In genomic region chr14:104425763-104426691, GRCh38 we compare ENCODE assay signal across 29 cellular contexts.
A peak's percentile ranks its signal among the peaks of the same experiment; 100 is the strongest.
DNase-seq lines count a peak whose midpoint lies in the region; ATAC-seq and TF ChIP-seq lines count a peak whose summit lies in the region.
"Had no signal": no experiment of that assay in that cellular context is flagged by ENCODE, and none has a peak within 500 bp of the region (broad histone marks: within the 10 kb centered on the region; RNA-seq: fewer than 3 reads in every experiment).

No MANE protein-coding gene starts in this region.

- no peak for TF ChIP-seq POLR2A in body of pancreas (IDR thresholded peaks at IDR 0.05)

- no peaks in the 10 kb centered on the region for H3K9me2 ChIP-seq in OCI-LY7 (ENCODE audit: insufficient read depth, low read length)
- H3K9me2 ChIP-seq: SK-N-SH had no signal

- CTCF ChIA-PET in activated CD8-positive, alpha-beta memory T cell treated with anti-CD3 and anti-CD28 coated beads, Interleukin-2, amount 10 ng/mL, durations not matched to agents 7 days and 5 days (lab: Charles Lee), result no interaction called here
- CTCF ChIA-PET in OCI-LY7 (lab: Charles Lee; ENCODE audit: unreplicated experiment), result no interaction called here

- WGBS in body of pancreas, 2 donors, result 73 to 76% methylated on average over 20 to 21 of the region's 22 CpGs

- H3K9me3 ChIP-seq in osteoblast (ENCODE audit: low read depth, low read length), result no peaks in the 10 kb centered on the region
- H3K9me3 ChIP-seq in OCI-LY7 (ENCODE audit: low read length), result no peaks in the 10 kb centered on the region
- H3K9me3 ChIP-seq in body of pancreas, result no peaks in the 10 kb centered on the region
- H3K9me3 ChIP-seq: A549, adrenal gland, SK-N-SH, spleen, thoracic aorta, uterus had no signal

- in situ Hi-C loops in G401 (cut with HindIII; ENCODE audit: low sequenced_read_pairs), result no loop called here

- no TSS peak for BruUV-seq in OCI-LY7 (replicated peaks; lab: Mats Ljungman, UMichigan)

- intact Hi-C loops in OCI-LY7 (cut with micrococcal nuclease; ENCODE audit: unreplicated experiment), result no loop called here
- intact Hi-C loops in body of pancreas (cut with DNase I), result no loop called here

- H3K79me2 ChIP-seq in osteoblast (ENCODE audit: insufficient read depth, low read length) (no peaks in the 10 kb centered on the region), OCI-LY7 (ENCODE audit: insufficient read depth, low read depth, low read length) (no peaks in the 10 kb centered on the region)

- no peaks in the 10 kb centered on the region for H3K27me3 Mint-ChIP-seq in activated CD8-positive, alpha-beta memory T cell treated with anti-CD3 and anti-CD28 coated beads, Interleukin-2, amount 10 ng/mL, durations not matched to agents 7 days and 5 days
- no peaks in the 10 kb centered on the region for H3K27me3 Mint-ChIP-seq in activated naive CD8-positive, alpha-beta T cell treated with anti-CD3 and anti-CD28 coated beads for 36 hours
- H3K27me3 Mint-ChIP-seq: stimulated activated naive CD8-positive, alpha-beta T cell treated with anti-CD3 and anti-CD28 coated beads, Interleukin-15, Interleukin-2, amounts not matched to agents 100 ng/mL and 50 ng/mL, for 24 hours had no signal

- H3K27ac Mint-ChIP-seq in activated CD8-positive, alpha-beta memory T cell treated with anti-CD3 and anti-CD28 coated beads, Interleukin-2, amount 10 ng/mL, durations not matched to agents 7 days and 5 days, result no peak overlapping the region
- no peak overlapping the region for H3K27ac Mint-ChIP-seq in activated naive CD8-positive, alpha-beta T cell treated with anti-CD3 and anti-CD28 coated beads for 36 hours
- H3K27ac Mint-ChIP-seq: immature natural killer cell; nephron progenitor cell; stimulated activated naive CD8-positive, alpha-beta T cell treated with anti-CD3 and anti-CD28 coated beads, Interleukin-15, Interleukin-2, amounts not matched to agents 100 ng/mL and 50 ng/mL, for 24 hours; T-helper 1 cell treated with Interleukin-12 subunit alpha and Interleukin-12 subunit beta and Interleukin-4 antibody, amounts not matched to agents 30 μg/mL and 1 μg/mL, for 36 hours had no signal

- POLR2A ChIA-PET in OCI-LY7 (lab: Charles Lee), result interaction anchor here (0.6 kb wide), 1 partner anchor 395 kb away, joined by 4 read pairs; no protein-coding TSS in a partner anchor

- H3K9me3 Mint-ChIP-seq in activated CD8-positive, alpha-beta memory T cell treated with anti-CD3 and anti-CD28 coated beads, Interleukin-2, amount 10 ng/mL, durations not matched to agents 7 days and 5 days (ENCODE audit: low read depth), result no peaks in the 10 kb centered on the region
- no peaks in the 10 kb centered on the region for H3K9me3 Mint-ChIP-seq in activated naive CD8-positive, alpha-beta T cell treated with anti-CD3 and anti-CD28 coated beads for 36 hours
- H3K9me3 Mint-ChIP-seq: immature natural killer cell; nephron progenitor cell; stimulated activated naive CD8-positive, alpha-beta T cell treated with anti-CD3 and anti-CD28 coated beads, Interleukin-15, Interleukin-2, amounts not matched to agents 100 ng/mL and 50 ng/mL, for 24 hours; T-helper 1 cell treated with Interleukin-12 subunit alpha and Interleukin-12 subunit beta and Interleukin-4 antibody, amounts not matched to agents 30 μg/mL and 1 μg/mL, for 36 hours had no signal

- H3K27me3 ChIP-seq in osteoblast (ENCODE audit: insufficient read depth, low read length), result no peaks in the 10 kb centered on the region
- no peaks in the 10 kb centered on the region for H3K27me3 ChIP-seq in body of pancreas
- H3K27me3 ChIP-seq: adrenal gland, uterus had no signal

- no peak overlapping the region for H2AFZ ChIP-seq in osteoblast (ENCODE audit: low read length)
- H2AFZ ChIP-seq in OCI-LY7 (ENCODE audit: low read length), result no peak overlapping the region
- H2AFZ ChIP-seq: GM23248 had no signal

- no peaks in the 10 kb centered on the region for H3K4me1 Mint-ChIP-seq in activated CD8-positive, alpha-beta memory T cell treated with anti-CD3 and anti-CD28 coated beads, Interleukin-2, amount 10 ng/mL, durations not matched to agents 7 days and 5 days
- H3K4me1 Mint-ChIP-seq in activated naive CD8-positive, alpha-beta T cell treated with anti-CD3 and anti-CD28 coated beads for 36 hours, result peaks cover 4% of the 10 kb centered on the region
- H3K4me1 Mint-ChIP-seq: immature natural killer cell had no signal

- H3K36me3 ChIP-seq in osteoblast (ENCODE audit: insufficient read depth, low read length) (no peaks in the 10 kb centered on the region), OCI-LY7 (ENCODE audit: insufficient read depth, low read length) (no peaks in the 10 kb centered on the region), body of pancreas (replicated peaks in 1 of 2; ENCODE audit: insufficient read depth in 1 of 2, low read depth in 2 of 2) (no peaks in the 10 kb centered on the region)
- H3K36me3 ChIP-seq: adrenal gland, spleen, thoracic aorta, uterus had no signal

- TF ChIP-seq CTCF in coronary artery (IDR thresholded peaks at IDR 0.05), result no peak
- no peak for TF ChIP-seq CTCF in osteoblast (IDR thresholded peaks at IDR 0.05; ENCODE audit: extremely low read depth, low read depth, low read length)
- TF ChIP-seq CTCF in OCI-LY7 (conservative IDR thresholded peaks at IDR 0.05; ENCODE audit: low read length), result no peak
- no peak for TF ChIP-seq CTCF in body of pancreas (IDR thresholded peaks at IDR 0.05)

- no peak overlapping the region for H3K4me2 ChIP-seq in osteoblast (ENCODE audit: insufficient read depth, low read length)
- no peak overlapping the region for H3K4me2 ChIP-seq in OCI-LY7 (ENCODE audit: low read length)
- H3K4me2 ChIP-seq: A549, SK-N-SH had no signal

- ATAC-seq in activated CD8-positive, alpha-beta memory T cell treated with anti-CD3 and anti-CD28 coated beads, Interleukin-2, amount 10 ng/mL, durations not matched to agents 7 days and 5 days, result no peak
- ATAC-seq in body of pancreas, result no peak
- ATAC-seq: A549, left colon, right cardiac atrium had no signal

- H3K4me1 ChIP-seq in osteoblast (ENCODE audit: insufficient read depth, low read length) (no peaks in the 10 kb centered on the region), OCI-LY7 (ENCODE audit: insufficient read depth, low read length, poor library complexity, severe bottlenecking) (no peaks in the 10 kb centered on the region), body of pancreas (no peaks in the 10 kb centered on the region)
- H3K4me1 ChIP-seq: A549, adrenal gland, uterus had no signal

- H3K36me3 Mint-ChIP-seq in activated CD8-positive, alpha-beta memory T cell treated with anti-CD3 and anti-CD28 coated beads, Interleukin-2, amount 10 ng/mL, durations not matched to agents 7 days and 5 days, result no peaks in the 10 kb centered on the region
- no peaks in the 10 kb centered on the region for H3K36me3 Mint-ChIP-seq in activated naive CD8-positive, alpha-beta T cell treated with anti-CD3 and anti-CD28 coated beads for 36 hours
- H3K36me3 Mint-ChIP-seq: immature natural killer cell had no signal

- H3K4me3 ChIP-seq in coronary artery (no peak overlapping the region), osteoblast (ENCODE audit: insufficient read depth, low read length) (no peak overlapping the region), OCI-LY7 (ENCODE audit: low read depth, low read length, poor library complexity, severe bottlenecking) (no peak overlapping the region), body of pancreas (no peak overlapping the region)
- H3K4me3 ChIP-seq: A549, adrenal gland, GM23248, spleen, thoracic aorta, uterus had no signal

- peak; percentile 35 for DNase-seq in activated CD8-positive, alpha-beta memory T cell treated with anti-CD3 and anti-CD28 coated beads, Interleukin-2, amount 10 ng/mL, durations not matched to agents 7 days and 5 days
- DNase-seq in activated CD8-positive, alpha-beta memory T cell treated with anti-CD3 and anti-CD28 coated beads, Interleukin-2, amount 50 U/mL, for 4 hours, result no peak
- DNase-seq in G401 (ENCODE audit: low spot score), result peak; percentile 15
- DNase-seq in coronary artery (ENCODE audit: low spot score), result peak; percentile 36
- DNase-seq in osteoblast (ENCODE audit: insufficient read length, low spot score, missing footprints), result peak; percentile 85
- no peak for DNase-seq in OCI-LY7 (ENCODE audit: low spot score)
- DNase-seq in body of pancreas, result no peak
- DNase-seq in activated naive CD8-positive, alpha-beta T cell treated with anti-CD3 and anti-CD28 coated beads for 36 hours, result no peak
- DNase-seq: activated CD4-positive, alpha-beta T cell treated with anti-CD3 and anti-CD28 coated beads for 1 hour; activated naive CD4-positive, alpha-beta T cell; AML-193; effector CD4-positive, alpha-beta T cell; GM23248; immature natural killer cell; mammary epithelial cell; NCI-H510A; spleen; stimulated activated CD8-positive, alpha-beta memory T cell treated with anti-CD3 and anti-CD28 coated beads, Interleukin-4, amount 100 ng/mL, for 48 hours; uterus had no signal

- no peaks in the 10 kb centered on the region for H4K20me1 ChIP-seq in osteoblast (ENCODE audit: insufficient read depth, low read length)
- H4K20me1 ChIP-seq in OCI-LY7 (ENCODE audit: insufficient read depth, low read length), result no peaks in the 10 kb centered on the region

- H3K27ac ChIP-seq in coronary artery, result no peak overlapping the region
- no peak overlapping the region for H3K27ac ChIP-seq in osteoblast (ENCODE audit: low read depth, low read length)
- H3K27ac ChIP-seq in OCI-LY7 (ENCODE audit: low read depth, low read length, poor library complexity, severe bottlenecking), result no peak overlapping the region
- H3K27ac ChIP-seq in body of pancreas, result no peak overlapping the region
- H3K27ac ChIP-seq: A549, adrenal gland, epithelial cell of prostate, GM23248, spleen, thoracic aorta, uterus had no signal

- no peak overlapping the region for H3K4me3 Mint-ChIP-seq in activated CD8-positive, alpha-beta memory T cell treated with anti-CD3 and anti-CD28 coated beads, Interleukin-2, amount 10 ng/mL, durations not matched to agents 7 days and 5 days
- H3K4me3 Mint-ChIP-seq in activated naive CD8-positive, alpha-beta T cell treated with anti-CD3 and anti-CD28 coated beads for 36 hours, result no peak overlapping the region
- H3K4me3 Mint-ChIP-seq: immature natural killer cell; nephron progenitor cell; stimulated activated naive CD8-positive, alpha-beta T cell treated with anti-CD3 and anti-CD28 coated beads, Interleukin-15, Interleukin-2, amounts not matched to agents 100 ng/mL and 50 ng/mL, for 24 hours; T-helper 1 cell treated with Interleukin-12 subunit alpha and Interleukin-12 subunit beta and Interleukin-4 antibody, amounts not matched to agents 30 μg/mL and 1 μg/mL, for 36 hours had no signal

Comparison
In these comparisons a context has a peak if more than half of its experiments do, and no peak if none do; other contexts are left out.
1. DNase-seq: peak in activated CD8-positive, alpha-beta memory T cell treated with anti-CD3 and anti-CD28 coated beads, Interleukin-2, amount 10 ng/mL, durations not matched to agents 7 days and 5 days (single experiment), G401 (single experiment), coronary artery (single experiment) and osteoblast (single experiment); none in activated CD8-positive, alpha-beta memory T cell treated with anti-CD3 and anti-CD28 coated beads, Interleukin-2, amount 50 U/mL, for 4 hours (single experiment), OCI-LY7 (single experiment), body of pancreas (0 of 4) and activated naive CD8-positive, alpha-beta T cell treated with anti-CD3 and anti-CD28 coated beads for 36 hours (single experiment).